Comparison of ENCODE assay signal across 17 cellular contexts in genomic region chr12:124327362-124328043, GRCh38. TPM values are rescaled to one million over a fixed set of nuclear protein-coding genes. Genes with fewer than 3 reads are reported as not detected.
DNase-seq lines count a peak whose midpoint lies in the region; TF ChIP-seq lines count a peak whose summit lies in the region.
"Had no signal": no experiment of that assay in that cellular context is flagged by ENCODE, and none has a peak within 500 bp of the region (broad histone marks: within the 10 kb centered on the region; RNA-seq: fewer than 3 reads in every experiment).

No MANE protein-coding gene starts in this region.

- H3K23ac ChIP-seq in neuronal stem cell (ENCODE audit: low read depth, low read length, poor library complexity): no peak overlapping the region

- no peak overlapping the region for H3K4me3 ChIP-seq in esophagus squamous epithelium
- no peak overlapping the region for H3K4me3 ChIP-seq in neuronal stem cell (ENCODE audit: low read length in 2 of 2)
- H3K4me3 ChIP-seq in tibial nerve: no peak overlapping the region
- H3K4me3 ChIP-seq in hepatocyte: no peak overlapping the region
- H3K4me3 ChIP-seq: adrenal gland, SJCRH30 had no signal

- H4K20me1 ChIP-seq in hepatocyte (ENCODE audit: insufficient read depth, poor library complexity, severe bottlenecking): no peaks in the 10 kb centered on the region

- no peaks in the 10 kb centered on the region for H3K9me2 ChIP-seq in hepatocyte (replicated peaks; ENCODE audit: insufficient read depth)

- H2BK15ac ChIP-seq in neuronal stem cell (ENCODE audit: low read length): no peak overlapping the region

- no peak overlapping the region for H3K4me2 ChIP-seq in neuronal stem cell (ENCODE audit: insufficient read depth, low read length, poor library complexity, severe bottlenecking)
- H3K4me2 ChIP-seq in hepatocyte: no peak overlapping the region

- H3K4me1 ChIP-seq in esophagus squamous epithelium (peaks cover 0 to 24% (median 4%) of the 10 kb centered on the region in 3 donors), neuronal stem cell (ENCODE audit: control insufficient read depth in 2 of 2, insufficient read depth in 1 of 2, low read depth in 1 of 2, low read length in 2 of 2) (peaks cover 4 to 9% of the 10 kb centered on the region in 2 donors), tibial nerve (peaks cover 0 to 28% (median 3%) of the 10 kb centered on the region in 4 donors), hepatocyte (ENCODE audit: insufficient read depth) (no peaks in the 10 kb centered on the region)
- H3K4me1 ChIP-seq: adrenal gland, SJCRH30 had no signal

- TF ChIP-seq POLR2A in esophagus squamous epithelium (IDR thresholded peaks at IDR 0.05) (no peak), tibial nerve (IDR thresholded peaks at IDR 0.05) (no peak)

- TF ChIP-seq CTCF in esophagus squamous epithelium (IDR thresholded peaks at IDR 0.05) (no peak), tibial nerve (IDR thresholded peaks at IDR 0.05) (no peak), hepatocyte (IDR thresholded peaks at IDR 0.05; ENCODE audit: poor library complexity) (no peak)

- H2AFZ ChIP-seq in neuronal stem cell (ENCODE audit: low read length): no peak overlapping the region
- no peak overlapping the region for H2AFZ ChIP-seq in hepatocyte

- H3K27me3 ChIP-seq in esophagus squamous epithelium (no peaks in the 10 kb centered on the region), neuronal stem cell (ENCODE audit: control insufficient read depth in 3 of 3, insufficient read depth in 3 of 3, low read depth in 1 of 3, low read length in 3 of 3) (no peaks in the 10 kb centered on the region), tibial nerve (no peaks in the 10 kb centered on the region), hepatocyte (no peaks in the 10 kb centered on the region)
- H3K27me3 ChIP-seq: adrenal gland, SJCRH30 had no signal

- peaks cover 1% of the 10 kb centered on the region for H3K79me1 ChIP-seq in neuronal stem cell (ENCODE audit: low read depth, low read length)

- H2BK12ac ChIP-seq in neuronal stem cell (ENCODE audit: low read length): no peak overlapping the region

- 61 to 79% methylated on average over 10 to 13 of the region's 18 CpGs for WGBS in esophagus squamous epithelium, 2 donors
- whole genome bisulfite sequencing in neuronal stem cell (ENCODE audit: extremely low coverage in 2 of 2, insufficient read length in 2 of 2, insufficient replicate concordance in 1 of 2), 2 donors: no CpG with 5 or more reads among the region's 18 CpGs
- WGBS in tibial nerve, 2 donors: 44 to 48% methylated on average over 18 of the region's 18 CpGs
- WGBS in hepatocyte (ENCODE audit: low lambda C conversion rate, missing lambda C conversion rate): 88% methylated on average over 16 of the region's 18 CpGs

- no peak overlapping the region for H2BK120ac ChIP-seq in neuronal stem cell (ENCODE audit: low read depth, low read length)

- no peaks in the 10 kb centered on the region for H3K79me2 ChIP-seq in hepatocyte

- peaks cover 0 to 18% (median 0%) of the 10 kb centered on the region in 3 donors for H3K9me3 ChIP-seq in esophagus squamous epithelium
- H3K9me3 ChIP-seq in neuronal stem cell (replicated peaks in 1 of 2; ENCODE audit: control insufficient read depth in 2 of 2, insufficient read depth in 1 of 2, low read depth in 1 of 2, low read length in 2 of 2): peaks cover 17 to 21% of the 10 kb centered on the region in 2 donors
- peaks cover 0 to 22% (median 3%) of the 10 kb centered on the region in 4 donors for H3K9me3 ChIP-seq in tibial nerve
- H3K9me3 ChIP-seq in hepatocyte (ENCODE audit: low read depth): peaks cover 5% of the 10 kb centered on the region

- H3K14ac ChIP-seq in neuronal stem cell (ENCODE audit: low read length): no peak overlapping the region

- no peak overlapping the region for H3K9ac ChIP-seq in neuronal stem cell (ENCODE audit: low read depth, low read length, poor library complexity)

- H4K8ac ChIP-seq in neuronal stem cell (ENCODE audit: low read depth, low read length): no peak overlapping the region

- H4K91ac ChIP-seq in neuronal stem cell (ENCODE audit: low read depth, low read length, poor library complexity): no peak overlapping the region

- TF ChIP-seq EP300 in tibial nerve (IDR thresholded peaks at IDR 0.05): no peak

- no peak overlapping the region for H3K4ac ChIP-seq in neuronal stem cell (ENCODE audit: low read length)

- intact Hi-C loops in esophagus squamous epithelium (cut with DNase I): no loop called here

- DNase-seq in NCI-H524 treated with DMSO at 0.1 percent for 48 hours (lab: John Stamatoyannopoulos, UW) (peak; percentile 0), NCI-H524 (lab: John Stamatoyannopoulos, UW) (no peak), esophagus squamous epithelium (lab: John Stamatoyannopoulos, UW) (no peak), neuronal stem cell (ENCODE audit: low spot score) (no peak), tibial nerve (ENCODE audit: low spot score in 2 of 2) (no peak), NCI-H1048 (lab: John Stamatoyannopoulos, UW) (no peak), hepatocyte (ENCODE audit: low spot score) (no peak)
- DNase-seq in activated CD4-positive, CD25-positive, alpha-beta regulatory T cell (lab: John Stamatoyannopoulos, UW): no peak
- DNase-seq: activated CD4-positive, alpha-beta T cell treated with anti-CD3 and anti-CD28 coated beads, Interleukin-2, amount 50 U/mL, for 1 hour; activated T-cell treated with anti-CD3 and anti-CD28 coated beads, Interleukin-2, amount 50 U/mL, for 4 hours; hippocampal formation; NCI-H1092; SJCRH30; trophoblast cell had no signal

- H2AK5ac ChIP-seq in neuronal stem cell (ENCODE audit: low read depth, low read length): no peak overlapping the region

- H3K36me3 ChIP-seq in esophagus squamous epithelium (peaks cover 46 to 93% (median 60%) of the 10 kb centered on the region in 3 donors), neuronal stem cell (replicated peaks in 1 of 2; ENCODE audit: control insufficient read depth in 2 of 2, insufficient read depth in 2 of 2, low read length in 2 of 2) (peaks cover 23 to 57% of the 10 kb centered on the region in 2 donors), tibial nerve (peaks cover 11 to 97% (median 28%) of the 10 kb centered on the region in 3 donors), hepatocyte (replicated peaks; ENCODE audit: insufficient read depth, low read depth) (no peaks in the 10 kb centered on the region)

- H3K27ac ChIP-seq in esophagus squamous epithelium (peak overlapping the region in 3 of 4 donors; percentile 33 to 73 (median 70)), neuronal stem cell (replicated peaks; ENCODE audit: low read length) (no peak overlapping the region), tibial nerve (peak overlapping the region in 3 of 4 donors; percentile 51 to 77 (median 66)), hepatocyte (no peak overlapping the region)
- H3K27ac ChIP-seq: SJCRH30 had no signal

- H2BK5ac ChIP-seq in neuronal stem cell (ENCODE audit: low read length): no peak overlapping the region

- H3K18ac ChIP-seq in neuronal stem cell (ENCODE audit: low read length): peak overlapping the region; percentile 67

RNA-seq across cellular contexts. Expression of gene RFLNA, which starts 32.6 kb away (rescaled TPM):
- under 1 TPM in 3 of 4 donors, not detected in 1; 0.23 to 0.57 (median 0.45) TPM for total RNA-seq in esophagus squamous epithelium
- polyA plus RNA-seq in neuronal stem cell (2013, experiment 1 of 2): 1.5 TPM
- 2.0 TPM for polyA plus RNA-seq in neuronal stem cell (2013, experiment 2 of 2)
- 10 to 100 TPM; 11.4 to 19.4 (median 17.0) TPM for total RNA-seq in tibial nerve
- 57.8 and 62.8 TPM in 2 replicates for total RNA-seq in hepatocyte
- polyA plus RNA-seq in hepatocyte: 54.1 and 67.8 TPM in 2 replicates
- total RNA-seq: activated T-cell treated with anti-CD3 and anti-CD28 coated beads, Interleukin-2, amount 50 U/mL, for 4 hours; esophagus mucosa; left lobe of liver had no signal

Comparison
In these comparisons a context has a peak if more than half of its experiments do, and no peak if none do; other contexts are left out.
1. H3K27ac ChIP-seq: peak in esophagus squamous epithelium (3 of 4) and tibial nerve (3 of 4); none in neuronal stem cell (single experiment) and hepatocyte (single experiment).
2. RNA of gene RFLNA, which starts 32.6 kb away (total RNA-seq): 57.8 to 62.8 TPM in hepatocyte and 11.4 to 19.4 TPM in tibial nerve; 0.23 to 0.57 TPM in esophagus squamous epithelium; every median in the first group is over 4 times any median in the second.